ENCODE assay signal across 14 cellular contexts in genomic region chr11:12868315-12869073, GRCh38.
A peak's percentile ranks its signal among the peaks of the same experiment; 100 is the strongest.
DNase-seq lines count a peak whose midpoint lies in the region; ATAC-seq and TF ChIP-seq lines count a peak whose summit lies in the region.
"Had no signal": no experiment of that assay in that cellular context is flagged by ENCODE, and none has a peak within 500 bp of the region (broad histone marks: within the 10 kb centered on the region; RNA-seq: fewer than 3 reads in every experiment).

No MANE protein-coding gene starts in this region.

- ATAC-seq in sciatic nerve (peak; percentile 51), HG03565 (IDR thresholded peaks at IDR 0.05; ENCODE audit: unreplicated experiment) (no peak)
- ATAC-seq: naive thymus-derived CD4-positive, alpha-beta T cell had no signal

- H3K4me3 ChIP-seq in fibroblast of pulmonary artery (replicated peaks; ENCODE audit: low read depth, low read length), result no peak overlapping the region

- TF ChIP-seq CTCF in fibroblast of pulmonary artery (IDR thresholded peaks at IDR 0.05; ENCODE audit: low read length, missing control alignments), result peak; percentile 45

- intact Hi-C loops in sciatic nerve (cut with DNase I), result no loop called here

- in situ Hi-C loops in SK-MEL-5 (cut with HindIII; ENCODE audit: low pct_unique_long_range_greater_than_20kb, low sequenced_read_pairs), result no loop called here

- DNase-seq in HCEC 1CT (peak; percentile 33), SK-MEL-5 (ENCODE audit: low read depth, low spot score) (peak; percentile 56), fibroblast of pulmonary artery (ENCODE audit: low read depth) (no peak), sciatic nerve (ENCODE audit: low spot score) (no peak), hepatic stellate cell (ENCODE audit: low spot score) (no peak), iPS-NIHi11 (ENCODE audit: low spot score) (no peak), NCI-H2196 (lab: John Stamatoyannopoulos, UW; ENCODE audit: unreplicated experiment) (no peak)
- DNase-seq: GOT3; hippocampal formation; naive thymus-derived CD4-positive, alpha-beta T cell; NCI-H1105 treated with DMSO at 0.1 percent for 48 hours; NK-92 treated with Interleukin-12 subunit alpha and Interleukin-12 subunit beta, amount 100 ng/mL, for 24 hours; stimulated activated CD4-positive, alpha-beta T cell treated with anti-CD3 and anti-CD28 coated beads, Interleukin-12 subunit alpha, Interleukin-12 subunit beta, amount 100 ng/mL, for 4 hours had no signal

Comparison
In these comparisons a context has a peak if more than half of its experiments do, and no peak if none do; other contexts are left out.
1. DNase-seq: peak in HCEC 1CT (single experiment) and SK-MEL-5 (single experiment); none in fibroblast of pulmonary artery (single experiment), sciatic nerve (single experiment), hepatic stellate cell (single experiment), iPS-NIHi11 (single experiment) and NCI-H2196 (single experiment).